Comparison of ENCODE assay signal across 1 cellular context in genomic region chr2:176189666-176190641, GRCh38.
TF ChIP-seq lines count a peak whose summit lies in the region.

No MANE protein-coding gene starts in this region.

TF ChIP-seq in WTC11, 78 proteins besides CTCF, POLR2A, EP300 and RAD21 (continued from another document):
- no peak for TF ChIP-seq FOXP4 (CRISPR knock-in tag; IDR thresholded peaks at IDR 0.05)
- no peak for TF ChIP-seq MYBL2 (CRISPR knock-in tag; IDR thresholded peaks at IDR 0.05)
- TF ChIP-seq E2F4 (CRISPR knock-in tag; IDR thresholded peaks at IDR 0.05; ENCODE audit: borderline replicate concordance, low read depth) = no peak
- no peak for TF ChIP-seq TEAD1 (CRISPR knock-in tag; IDR thresholded peaks at IDR 0.05)
- no peak for TF ChIP-seq ESRRA (CRISPR knock-in tag; IDR thresholded peaks at IDR 0.05; ENCODE audit: borderline replicate concordance)
- TF ChIP-seq JAZF1 (CRISPR knock-in tag; IDR thresholded peaks at IDR 0.05) = no peak
